Comparison of ENCODE assay signal across 18 cellular contexts in the genomic region with DNA sequence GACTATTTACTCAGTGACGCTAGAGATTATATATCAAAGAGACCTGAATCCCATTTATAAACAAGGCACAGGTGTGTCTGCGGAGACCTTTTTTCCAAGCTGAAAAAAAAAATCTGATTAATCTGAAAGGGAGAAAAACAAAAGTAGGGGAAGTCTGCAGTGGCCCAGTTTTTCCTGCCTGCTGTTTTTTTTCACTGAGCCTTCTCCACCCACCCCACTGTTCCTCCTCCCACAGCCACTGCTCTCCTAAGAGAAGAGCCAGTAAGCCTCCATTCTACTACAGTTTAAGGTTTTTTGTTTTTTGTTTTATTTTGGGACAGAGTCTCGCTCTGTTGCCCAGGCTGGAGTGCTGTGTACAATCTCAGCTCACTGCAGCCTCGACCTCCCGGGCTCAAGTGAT. TPM values are rescaled to one million over a fixed set of nuclear protein-coding genes. Genes with fewer than 3 reads are reported as not detected.
DNase-seq lines count a peak whose midpoint lies in the region; ATAC-seq and TF ChIP-seq lines count a peak whose summit lies in the region.
"Had no signal": no experiment of that assay in that cellular context is flagged by ENCODE, and none has a peak within 500 bp of the region (broad histone marks: within the 10 kb centered on the region; RNA-seq: fewer than 3 reads in every experiment).

No MANE protein-coding gene starts in this region.

- H3K4me3 ChIP-seq in stomach, result no peak overlapping the region
- H3K4me3 ChIP-seq: A549, PC-9 had no signal

- ATAC-seq in activated naive CD4-positive, alpha-beta T cell treated with anti-CD3 and anti-CD28 coated beads, Interleukin-2, amount 50 U/mL, for 72 hours, result no peak
- ATAC-seq: A549 had no signal

- no peak for TF ChIP-seq EP300 in stomach (IDR thresholded peaks at IDR 0.05)

- H3K27ac Mint-ChIP-seq in activated naive CD4-positive, alpha-beta T cell treated with anti-CD3 and anti-CD28 coated beads, Interleukin-2, amount 50 U/mL, for 72 hours, result peak overlapping the region; percentile 69 to 93
- no peak overlapping the region for H3K27ac Mint-ChIP-seq in activated CD4-positive, alpha-beta T cell treated with anti-CD3 and anti-CD28 coated beads, Interleukin-2, amount 10 ng/mL, durations not matched to agents 7 days and 5 days

- H3K9me3 Mint-ChIP-seq in activated naive CD4-positive, alpha-beta T cell treated with anti-CD3 and anti-CD28 coated beads, Interleukin-2, amount 50 U/mL, for 72 hours, result no peaks in the 10 kb centered on the region
- no peaks in the 10 kb centered on the region for H3K9me3 Mint-ChIP-seq in activated CD4-positive, alpha-beta T cell treated with anti-CD3 and anti-CD28 coated beads, Interleukin-2, amount 10 ng/mL, durations not matched to agents 7 days and 5 days

- no peak for DNase-seq in activated naive CD4-positive, alpha-beta T cell treated with anti-CD3 and anti-CD28 coated beads, Interleukin-2, amount 50 U/mL, for 72 hours (ENCODE audit: low spot score in 2 of 2)
- DNase-seq in activated naive CD4-positive, alpha-beta T cell (lab: John Stamatoyannopoulos, UW), result no peak
- no peak for DNase-seq in stomach
- DNase-seq in NCI-H1092 treated with DMSO at 0.1 percent for 48 hours (lab: John Stamatoyannopoulos, UW), result no peak
- DNase-seq in foreskin melanocyte, result no peak
- no peak for DNase-seq in activated CD4-positive, alpha-beta T cell treated with anti-CD3 and anti-CD28 coated beads, Interleukin-2, amount 10 ng/mL, durations not matched to agents 7 days and 5 days
- DNase-seq: DND-41, GDM1, NCI-H1092, NCI-H1694, NCI-H446, NCI-H748 treated with DMSO at 0.1 percent for 48 hours had no signal

- CTCF ChIA-PET in activated CD4-positive, alpha-beta T cell treated with anti-CD3 and anti-CD28 coated beads, Interleukin-2, amount 10 ng/mL, durations not matched to agents 7 days and 5 days (lab: Charles Lee), result interaction anchor here (0.6 to 1.3 kb wide), 4 partner anchors 14 to 86 kb away, joined by 3 read pairs; no protein-coding TSS in a partner anchor

- peaks cover 3 to 47% (median 21%) of the 10 kb centered on the region in 4 donors for H3K4me1 ChIP-seq in stomach
- H3K4me1 ChIP-seq: A549 had no signal

- no peak for TF ChIP-seq POLR2A in stomach (IDR thresholded peaks at IDR 0.05)

- no peak for TF ChIP-seq CTCF in stomach (IDR thresholded peaks at IDR 0.05)

- 34 to 50% (median 42%) methylated on average over 5 of the region's 5 CpGs for WGBS in stomach, 5 donors

- intact Hi-C loops in stomach (cut with DNase I; ENCODE audit: low total_unique reads), result no loop called here

- H3K27me3 Mint-ChIP-seq in activated CD4-positive, alpha-beta T cell treated with anti-CD3 and anti-CD28 coated beads, Interleukin-2, amount 10 ng/mL, durations not matched to agents 7 days and 5 days, result no peaks in the 10 kb centered on the region

- H3K36me3 Mint-ChIP-seq in activated naive CD4-positive, alpha-beta T cell treated with anti-CD3 and anti-CD28 coated beads, Interleukin-2, amount 50 U/mL, for 72 hours, result no peaks in the 10 kb centered on the region
- no peaks in the 10 kb centered on the region for H3K36me3 Mint-ChIP-seq in activated CD4-positive, alpha-beta T cell treated with anti-CD3 and anti-CD28 coated beads, Interleukin-2, amount 10 ng/mL, durations not matched to agents 7 days and 5 days (ENCODE audit: low read depth)

- POLR2A ChIA-PET in activated CD4-positive, alpha-beta T cell treated with anti-CD3 and anti-CD28 coated beads, Interleukin-2, amount 10 ng/mL, durations not matched to agents 7 days and 5 days (lab: Charles Lee), result no interaction called here

- peaks cover 0 to 24% (median 17%) of the 10 kb centered on the region in 4 donors for H3K36me3 ChIP-seq in stomach

- H3K4me1 Mint-ChIP-seq in activated CD4-positive, alpha-beta T cell treated with anti-CD3 and anti-CD28 coated beads, Interleukin-2, amount 10 ng/mL, durations not matched to agents 7 days and 5 days, result peaks cover 25% of the 10 kb centered on the region

- H3K4me3 Mint-ChIP-seq in activated CD4-positive, alpha-beta T cell treated with anti-CD3 and anti-CD28 coated beads, Interleukin-2, amount 10 ng/mL, durations not matched to agents 7 days and 5 days, result no peak overlapping the region

- peak overlapping the region; percentile 93 for H3K27ac ChIP-seq in angular gyrus (ENCODE audit: low read depth, low read length)
- H3K27ac ChIP-seq in layer of hippocampus (ENCODE audit: low read depth, low read length), result peak overlapping the region; percentile 46
- H3K27ac ChIP-seq in stomach, result peak overlapping the region in 3 of 5 donors; percentile 5 to 40 (median 39)
- H3K27ac ChIP-seq: A549, C4-2B, KMS-11, PC-9 had no signal

- H3K27me3 ChIP-seq in layer of hippocampus (ENCODE audit: control insufficient read depth, insufficient read depth, low read length) (no peaks in the 10 kb centered on the region), stomach (no peaks in the 10 kb centered on the region)

- H3K9me3 ChIP-seq in stomach, result no peaks in the 10 kb centered on the region
- H3K9me3 ChIP-seq: A549 had no signal

RNA-seq across cellular contexts. Expression of gene ARFGAP2, which starts 18.4 kb away (rescaled TPM):
- total RNA-seq in activated naive CD4-positive, alpha-beta T cell treated with anti-CD3 and anti-CD28 coated beads, Interleukin-2, amount 50 U/mL, for 72 hours, result 100 to 1,000 TPM in 1 of 2 donors, 10 to 100 TPM in 1; 84.8 to 125 TPM
- total RNA-seq in stomach, result 100 to 1,000 TPM in 3 of 5 donors, 10 to 100 TPM in 2; 85.8 to 398 (median 121) TPM
- polyA plus RNA-seq in stomach, result 10 to 100 TPM; 45.8 to 69.7 (median 54.7) TPM
- total RNA-seq in activated CD4-positive, alpha-beta T cell treated with anti-CD3 and anti-CD28 coated beads, Interleukin-2, amount 10 ng/mL, durations not matched to agents 7 days and 5 days, result 100 to 1,000 TPM in 1 of 2 experiments, 10 to 100 TPM in 1; 88.1 to 103 TPM

RNA-seq across cellular contexts. Expression of gene PACSIN3, which starts 28.0 kb away (rescaled TPM):
- total RNA-seq in activated naive CD4-positive, alpha-beta T cell treated with anti-CD3 and anti-CD28 coated beads, Interleukin-2, amount 50 U/mL, for 72 hours, result 10 to 100 TPM; 10.5 to 17.1 TPM
- total RNA-seq in stomach, result 10 to 100 TPM in 3 of 5 donors, 1 to 10 TPM in 2; 6.4 to 38.4 (median 21.3) TPM
- polyA plus RNA-seq in stomach, result 10 to 100 TPM; 19.6 to 59.0 (median 30.8) TPM
- total RNA-seq in activated CD4-positive, alpha-beta T cell treated with anti-CD3 and anti-CD28 coated beads, Interleukin-2, amount 10 ng/mL, durations not matched to agents 7 days and 5 days, result 1 to 10 TPM; 1.8 to 2.2 TPM

RNA-seq across cellular contexts. Expression of gene DDB2, which starts 56.5 kb away (rescaled TPM):
- 100 to 1,000 TPM; 194 to 486 TPM for total RNA-seq in activated naive CD4-positive, alpha-beta T cell treated with anti-CD3 and anti-CD28 coated beads, Interleukin-2, amount 50 U/mL, for 72 hours
- 10 to 100 TPM; 16.3 to 63.0 (median 26.7) TPM for total RNA-seq in stomach
- polyA plus RNA-seq in stomach, result 10 to 100 TPM; 18.2 to 64.6 (median 35.0) TPM
- 100 to 1,000 TPM; 156 to 166 TPM for total RNA-seq in activated CD4-positive, alpha-beta T cell treated with anti-CD3 and anti-CD28 coated beads, Interleukin-2, amount 10 ng/mL, durations not matched to agents 7 days and 5 days

Comparison
In these comparisons a context has a peak if more than half of its experiments do, and no peak if none do; other contexts are left out.
1. H3K27ac ChIP-seq: peak in every context shown above with its lines; median percentile 93 in angular gyrus; 46 in layer of hippocampus; 39 in stomach.